In genomic region chr2:84905181-84906107, GRCh38 we compare ENCODE assay signal across 1 cellular context.
A peak's percentile ranks its signal among the peaks of the same experiment; 100 is the strongest.
TF ChIP-seq lines count a peak whose summit lies in the region.

TSS of gene TMSB10 (plus strand) at chr2:84905656.

TF ChIP-seq in A549, 52 proteins besides CTCF, POLR2A, EP300 and RAD21 (continued from another document):
- TF ChIP-seq MYC (IDR thresholded peaks at IDR 0.05; ENCODE audit: borderline replicate concordance, low read length): peak; percentile 54
